In the genomic region with DNA sequence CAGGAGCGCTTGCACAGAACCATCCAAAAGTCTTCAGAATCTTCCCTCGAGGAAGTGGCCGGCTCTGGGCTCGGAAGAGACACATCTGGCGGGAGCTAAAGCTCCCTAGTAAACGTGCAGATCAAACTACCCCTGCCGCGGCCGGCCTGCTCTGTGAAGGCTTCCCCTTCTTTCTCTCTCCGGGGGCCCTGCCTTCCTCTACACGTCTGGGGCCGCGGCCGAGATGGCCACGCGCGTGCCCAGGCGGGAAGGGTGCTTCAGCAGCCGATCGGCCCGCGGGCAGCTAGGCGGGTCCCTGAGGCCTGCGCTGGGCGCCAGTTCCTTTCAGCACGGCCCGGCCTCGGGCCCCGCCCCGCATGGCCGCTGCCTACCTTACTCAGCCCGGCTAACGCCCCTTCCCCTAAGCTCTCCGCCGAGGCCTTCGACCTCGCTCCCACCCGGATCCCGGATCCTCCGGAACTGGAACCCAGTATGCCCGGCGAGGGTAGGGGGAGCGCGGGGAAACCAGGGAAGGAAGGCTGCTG, we compare ENCODE assay signal across 8 cellular contexts. TPM values are rescaled to one million over a fixed set of nuclear protein-coding genes. Genes with fewer than 3 reads are reported as not detected.
DNase-seq lines count a peak whose midpoint lies in the region; ATAC-seq and TF ChIP-seq lines count a peak whose summit lies in the region.

No MANE protein-coding gene starts in this region.

- TF ChIP-seq CTCF in mammary epithelial cell (conservative IDR thresholded peaks at IDR 0.05 in 1 of 2, IDR thresholded peaks at IDR 0.05 in 1 of 2; ENCODE audit: extremely low read depth in 1 of 2, insufficient read depth in 1 of 2, low read depth in 1 of 2, low read length in 2 of 2), result no peak
- no peak for TF ChIP-seq CTCF in left lung (IDR thresholded peaks at IDR 0.05)

- DNase-seq in activated T-cell treated with anti-CD3 and anti-CD28 coated beads, Interleukin-2, amount 50 U/mL, for 24 hours, result no peak
- DNase-seq in activated T-cell treated with anti-CD3 and anti-CD28 coated beads, Interleukin-2, amount 50 U/mL, for 48 hours, result no peak
- DNase-seq in NOMO-1 treated with dmso at 0.1 percent for 144 hours (lab: John Stamatoyannopoulos, UW; ENCODE audit: unreplicated experiment) (peak; percentile 25), mammary epithelial cell (no peak), left lung (peak in 1 of 2 donors; percentile 90), cerebellar cortex (ENCODE audit: low spot score) (no peak)
- DNase-seq in stimulated activated naive CD8-positive, alpha-beta T cell treated with anti-CD3 and anti-CD28 coated beads, Interleukin-15, Interleukin-2, amounts not matched to agents 100 U/mL and 50 U/mL, for 24 hours, result no peak

- no peaks in the 10 kb centered on the region for H3K9me3 Mint-ChIP-seq in activated T-cell treated with anti-CD3 and anti-CD28 coated beads, Interleukin-2, amount 50 U/mL, for 24 hours

- H3K4me3 Mint-ChIP-seq in activated T-cell treated with anti-CD3 and anti-CD28 coated beads, Interleukin-2, amount 50 U/mL, for 24 hours, result peak overlapping the region; percentile 96

- peak overlapping the region; percentile 90 for H3K9ac ChIP-seq in mammary epithelial cell (ENCODE audit: insufficient read depth, low read length)

- H3K4me1 Mint-ChIP-seq in activated T-cell treated with anti-CD3 and anti-CD28 coated beads, Interleukin-2, amount 50 U/mL, for 24 hours (ENCODE audit: low read depth), result peaks cover 75% of the 10 kb centered on the region

- peak overlapping the region; percentile 88 for H2AFZ ChIP-seq in mammary epithelial cell (ENCODE audit: low read depth, low read length)

- H4K20me1 ChIP-seq in mammary epithelial cell (ENCODE audit: insufficient read depth, low read length), result no peaks in the 10 kb centered on the region

- no TSS peak for BruUV-seq in mammary epithelial cell (replicated peaks; lab: Mats Ljungman, UMichigan)

- H3K27me3 Mint-ChIP-seq in activated T-cell treated with anti-CD3 and anti-CD28 coated beads, Interleukin-2, amount 50 U/mL, for 24 hours, result no peaks in the 10 kb centered on the region

- peak overlapping the region; percentile 78 to 96 (median 93) for H3K4me3 ChIP-seq in mammary epithelial cell (replicated peaks in 1 of 3; ENCODE audit: insufficient read depth in 1 of 3, low read depth in 2 of 3, low read length in 3 of 3)
- H3K4me3 ChIP-seq in left lung, result peak overlapping the region; percentile 78 to 99

- ATAC-seq in HG02852 (IDR thresholded peaks at IDR 0.05; ENCODE audit: unreplicated experiment) (peak; percentile 14), left lung (peak; percentile 22)
- ATAC-seq in stimulated activated naive CD8-positive, alpha-beta T cell treated with anti-CD3 and anti-CD28 coated beads, Interleukin-15, Interleukin-2, amounts not matched to agents 100 U/mL and 50 U/mL, for 24 hours, result peak; percentile 3

- H3K27me3 ChIP-seq in mammary epithelial cell (ENCODE audit: insufficient read depth, low read length) (no peaks in the 10 kb centered on the region), left lung (no peaks in the 10 kb centered on the region)

- peaks cover 96% of the 10 kb centered on the region for H3K79me2 ChIP-seq in mammary epithelial cell (ENCODE audit: insufficient read depth, low read length)

- H3K27ac ChIP-seq in mammary epithelial cell (ENCODE audit: insufficient read depth, low read depth, low read length), result peak overlapping the region; percentile 86
- peak overlapping the region; percentile 95 to 97 for H3K27ac ChIP-seq in left lung

- CTCF ChIA-PET in mammary epithelial cell (lab: Charles Lee; ENCODE audit: low non-redundant PET), result no interaction called here

- intact Hi-C loops in mammary epithelial cell (cut with micrococcal nuclease) (loop anchor here (1.0 to 5.0 kb wide), 4 partner anchors 40 to 171 kb away; a partner anchor contains a TSS), left lung (cut with DNase I) (no loop called here)

- WGBS in mammary epithelial cell (ENCODE audit: low coverage, missing lambda C conversion rate), result 2% methylated on average over 11 of the region's 44 CpGs

- H3K4me1 ChIP-seq in mammary epithelial cell (ENCODE audit: insufficient read depth, low read length) (peaks cover 36% of the 10 kb centered on the region), left lung (peaks cover 31 to 84% of the 10 kb centered on the region in 2 donors)

- H3K27ac Mint-ChIP-seq in activated T-cell treated with anti-CD3 and anti-CD28 coated beads, Interleukin-2, amount 50 U/mL, for 24 hours, result peak overlapping the region; percentile 96

- peaks cover 3% of the 10 kb centered on the region for H3K36me3 ChIP-seq in mammary epithelial cell (ENCODE audit: insufficient read depth, low read length)
- peaks cover 0 to 25% of the 10 kb centered on the region in 2 donors for H3K36me3 ChIP-seq in left lung

- H3K4me2 ChIP-seq in mammary epithelial cell (ENCODE audit: insufficient read depth, low read depth, low read length), result peak overlapping the region; percentile 89

- H3K9me3 ChIP-seq in mammary epithelial cell (replicated peaks; ENCODE audit: insufficient read depth, low read length) (no peaks in the 10 kb centered on the region), left lung (no peaks in the 10 kb centered on the region)

- H3K36me3 Mint-ChIP-seq in activated T-cell treated with anti-CD3 and anti-CD28 coated beads, Interleukin-2, amount 50 U/mL, for 24 hours (ENCODE audit: low read depth), result peaks cover 91% of the 10 kb centered on the region

- in situ Hi-C loops in mammary epithelial cell (cut with MboI; ENCODE audit: low sequenced_read_pairs in 2 of 2), result no loop called here

- dilution Hi-C loops in mammary epithelial cell (cut with HindIII; ENCODE audit: low sequenced_read_pairs), result loop anchor here (5.0 kb wide), 2 partner anchors 64 to 81 kb away; no protein-coding TSS in a partner anchor

RNA-seq across cellular contexts. Expression of a gene that starts 0.4 kb away (rescaled TPM):
- total RNA-seq in mammary epithelial cell (10 to 100 TPM; 17.2 to 35.7 TPM), left lung (10 to 100 TPM; 24.4 to 25.1 TPM)
- 61.2 TPM for polyA plus RNA-seq in mammary epithelial cell
- 56.2 TPM for polyA minus RNA-seq in mammary epithelial cell

RNA-seq across cellular contexts. Expression of a gene that starts 39.7 kb away (rescaled TPM):
- total RNA-seq in mammary epithelial cell, result 10 to 100 TPM in 1 of 2 donors, 1 to 10 TPM in 1; 6.1 to 10.8 TPM
- polyA plus RNA-seq in mammary epithelial cell, result 2.8 TPM
- 4.4 TPM for polyA minus RNA-seq in mammary epithelial cell
- total RNA-seq in left lung, result 10 to 100 TPM in 1 of 2 donors, 1 to 10 TPM in 1; 7.4 to 16.9 TPM
